In the genomic region with DNA sequence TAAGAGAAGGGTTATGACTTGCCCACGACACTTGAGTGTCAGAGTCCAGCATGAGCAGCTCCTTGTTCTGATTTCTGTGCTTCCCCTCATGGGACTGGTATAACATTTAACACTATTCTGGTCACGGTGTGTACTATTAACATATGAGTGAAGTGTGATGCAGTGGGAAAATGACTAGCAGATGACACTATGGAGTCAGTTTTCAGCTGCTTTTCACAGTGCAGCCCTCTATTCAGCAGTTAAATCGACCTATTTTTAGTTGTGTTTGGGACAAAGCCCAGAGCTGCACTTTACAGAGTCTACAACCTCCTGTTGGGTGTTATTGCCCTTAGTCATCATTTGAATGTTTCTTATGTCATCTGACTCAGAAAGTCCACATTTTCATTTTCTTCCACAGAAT, we compare ENCODE assay signal across 14 cellular contexts. TPM values are rescaled to one million over a fixed set of nuclear protein-coding genes. Genes with fewer than 3 reads are reported as not detected.
DNase-seq lines count a peak whose midpoint lies in the region; ATAC-seq and TF ChIP-seq lines count a peak whose summit lies in the region.
"Had no signal": no experiment of that assay in that cellular context is flagged by ENCODE, and none has a peak within 500 bp of the region (broad histone marks: within the 10 kb centered on the region; RNA-seq: fewer than 3 reads in every experiment).

No MANE protein-coding gene starts in this region.

- no peaks in the 10 kb centered on the region for H3K36me3 ChIP-seq in aorta (ENCODE audit: control insufficient read depth in 1 of 2, insufficient read depth in 2 of 2, low read length in 1 of 2)

- no peaks in the 10 kb centered on the region for H3K36me3 Mint-ChIP-seq in chondrocyte (ENCODE audit: low read depth)
- H3K36me3 Mint-ChIP-seq: naive B cell had no signal

- H3K4me3 Mint-ChIP-seq in chondrocyte (ENCODE audit: unreplicated experiment): peak overlapping the region; percentile 28
- H3K4me3 Mint-ChIP-seq: activated naive CD8-positive, alpha-beta T cell treated with anti-CD3 and anti-CD28 coated beads, Interleukin-2, amount 50 U/mL, for 24 hours; naive B cell had no signal

- DNase-seq in Right ventricle myocardium inferior (ENCODE audit: missing footprints): no peak
- DNase-seq in cardiac septum (ENCODE audit: low spot score): no peak
- DNase-seq in chondrocyte (ENCODE audit: low spot score): no peak
- peak; percentile 89 for DNase-seq in iris pigment epithelial cell (ENCODE audit: low read depth)
- DNase-seq in aorta: no peak
- no peak for DNase-seq in activated CD4-positive, alpha-beta T cell treated with anti-CD3 and anti-CD28 coated beads, Interleukin-2, amount 50 U/mL, for 4 hours
- DNase-seq in activated CD4-positive, CD25-positive, alpha-beta regulatory T cell treated with anti-CD3 and anti-CD28 coated beads, Interleukin-2, amount 50 U/mL, for 72 hours: no peak
- DNase-seq: activated naive CD8-positive, alpha-beta T cell treated with anti-CD3 and anti-CD28 coated beads, Interleukin-2, amount 50 U/mL, for 24 hours; naive B cell; NCI-H345; stimulated activated CD4-positive, alpha-beta T cell treated with anti-CD3 and anti-CD28 coated beads, Interleukin-2, amount 100 ng/mL, for 48 hours had no signal

- ATAC-seq in Right ventricle myocardium inferior: peak; percentile 31
- ATAC-seq in aorta (ENCODE audit: low FRiP score): peak; percentile 82
- ATAC-seq in GM18511 (IDR thresholded peaks at IDR 0.05; ENCODE audit: unreplicated experiment): no peak
- ATAC-seq: activated naive CD8-positive, alpha-beta T cell treated with anti-CD3 and anti-CD28 coated beads, Interleukin-2, amount 50 U/mL, for 24 hours; K562; SK-N-SH treated with all-trans-retinoic acid at 6 μM for 48 hours had no signal

- no peaks in the 10 kb centered on the region for H3K9me3 Mint-ChIP-seq in chondrocyte (ENCODE audit: low read depth)
- H3K9me3 Mint-ChIP-seq: activated naive CD8-positive, alpha-beta T cell treated with anti-CD3 and anti-CD28 coated beads, Interleukin-2, amount 50 U/mL, for 24 hours had no signal

- H3K27me3 Mint-ChIP-seq in chondrocyte (ENCODE audit: low read depth): no peaks in the 10 kb centered on the region
- H3K27me3 Mint-ChIP-seq: activated naive CD8-positive, alpha-beta T cell treated with anti-CD3 and anti-CD28 coated beads, Interleukin-2, amount 50 U/mL, for 24 hours had no signal

- H3K4me3 ChIP-seq in aorta (ENCODE audit: low read length in 2 of 2): no peak overlapping the region
- H3K4me3 ChIP-seq: K562 had no signal

- no peaks in the 10 kb centered on the region for H3K9me3 ChIP-seq in aorta (ENCODE audit: control insufficient read depth, low read length)

- H3K27ac Mint-ChIP-seq in chondrocyte (ENCODE audit: unreplicated experiment): peak overlapping the region; percentile 94
- H3K27ac Mint-ChIP-seq: activated naive CD8-positive, alpha-beta T cell treated with anti-CD3 and anti-CD28 coated beads, Interleukin-2, amount 50 U/mL, for 24 hours; naive B cell had no signal

- intact Hi-C loops in Right ventricle myocardium inferior (cut with DNase I) (no loop called here), cardiac septum (cut with DNase I) (no loop called here), aorta (cut with DNase I) (loop anchor here in 1 of 2 donors (5.0 kb wide), 1 partner anchor 56 kb away; no protein-coding TSS in a partner anchor)

- 5 to 8% methylated on average over 3 of the region's 3 CpGs for WGBS in aorta, 2 donors

- H3K4me1 Mint-ChIP-seq in chondrocyte (ENCODE audit: low read depth): peaks cover 71% of the 10 kb centered on the region
- H3K4me1 Mint-ChIP-seq: activated naive CD8-positive, alpha-beta T cell treated with anti-CD3 and anti-CD28 coated beads, Interleukin-2, amount 50 U/mL, for 24 hours; naive B cell had no signal

- peaks cover 2 to 10% of the 10 kb centered on the region in 2 donors for H3K4me1 ChIP-seq in aorta (ENCODE audit: control insufficient read depth in 1 of 2, insufficient read depth in 2 of 2, low read length in 2 of 2)

- peak overlapping the region in 1 of 2 donors; percentile 47 for H3K27ac ChIP-seq in aorta (ENCODE audit: low read depth in 1 of 2, low read length in 2 of 2)

- no peak for TF ChIP-seq CTCF in chondrocyte (IDR thresholded peaks at IDR 0.05)

- no peaks in the 10 kb centered on the region for H3K27me3 ChIP-seq in aorta (ENCODE audit: control insufficient read depth in 1 of 2, insufficient read depth in 2 of 2, low read length in 1 of 2)

RNA-seq across cellular contexts. Expression of a gene that starts 59.1 kb away (rescaled TPM):
- 0.57 TPM for total RNA-seq in Right ventricle myocardium inferior
- 3.1 TPM for total RNA-seq in cardiac septum
- total RNA-seq in chondrocyte: 18.1 to 44.6 TPM (median 19.7 TPM) in 3 replicates
- total RNA-seq in aorta: 10 to 100 TPM; 19.5 to 32.5 TPM
- polyA plus RNA-seq in aorta: 10 to 100 TPM in 1 of 2 donors, 1 to 10 TPM in 1; 3.5 to 10.1 TPM
- total RNA-seq: K562 had no signal
